Comparison of ENCODE assay signal across 8 cellular contexts in genomic region chr10:129059977-129060376, GRCh38.
"Had no signal": no experiment of that assay in that cellular context is flagged by ENCODE, and none has a peak within 500 bp of the region (broad histone marks: within the 10 kb centered on the region; RNA-seq: fewer than 3 reads in every experiment).

No MANE protein-coding gene starts in this region.

- H3K4me3 Mint-ChIP-seq: HFFc6, IgD-negative memory B cell had no signal

- FAIRE-seq: HepG2 had no signal

- H3K36me3 ChIP-seq: HAP-1 had no signal

- H3K4me3 ChIP-seq: HAP-1 had no signal

- H3K9me3 ChIP-seq: HAP-1 had no signal

- H3K27ac Mint-ChIP-seq: HFFc6, IgD-negative memory B cell had no signal

- H3K4me1 ChIP-seq: HAP-1 had no signal

- DNase-seq: GOT3, H7, HFFc6 had no signal

- H3K27ac ChIP-seq: HL-60 had no signal

- ATAC-seq: HCT116, HepG2 had no signal

- H3K36me3 Mint-ChIP-seq: IgD-negative memory B cell had no signal
